In the genomic region with DNA sequence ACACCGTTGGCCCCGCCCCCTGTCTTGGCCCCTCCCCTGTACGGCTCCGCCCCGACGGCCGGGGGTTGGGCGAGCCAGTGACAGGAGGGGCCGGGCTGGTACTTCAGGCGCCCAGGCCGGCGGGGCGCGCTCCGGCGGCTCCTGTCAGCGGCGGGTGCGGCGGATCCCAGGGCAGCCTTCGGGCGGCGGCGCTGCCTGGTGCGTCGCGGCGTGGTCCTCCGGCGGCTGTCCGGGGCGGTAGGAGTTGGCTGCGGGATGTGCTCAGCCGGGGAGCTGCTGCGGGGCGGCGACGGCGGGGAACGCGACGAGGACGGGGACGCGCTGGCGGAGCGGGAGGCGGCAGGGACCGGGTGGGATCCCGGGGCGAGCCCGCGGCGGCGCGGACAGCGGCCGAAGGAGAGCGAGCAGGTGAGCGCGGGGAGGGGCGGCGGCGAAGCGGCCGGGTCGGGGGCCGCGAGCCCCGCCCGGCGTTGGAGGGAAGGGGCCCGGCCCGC, we compare ENCODE assay signal across 8 cellular contexts. TPM values are rescaled to one million over a fixed set of nuclear protein-coding genes. Genes with fewer than 3 reads are reported as not detected.
A peak's percentile ranks its signal among the peaks of the same experiment; 100 is the strongest.
DNase-seq lines count a peak whose midpoint lies in the region; ATAC-seq, FAIRE-seq and TF ChIP-seq lines count a peak whose summit lies in the region.

TSS of gene FAM241A (plus strand) at position 129 of the 494 bp plus-strand sequence. CDS start at position 256, 127 bp downstream.

- no peaks in the 10 kb centered on the region for H3K36me3 ChIP-seq in neutrophil

- FAIRE-seq in HTR-8/SVneo (lab: Jason Lieb, UNC), result peak; percentile 76

- peak within 1 kb of the TSS; percentile 71 to 83 for H3K4me3 ChIP-seq in neutrophil (ENCODE audit: low read depth in 1 of 2, low read length in 1 of 2)

- TF ChIP-seq CTCF in RWPE1 (conservative IDR thresholded peaks at IDR 0.05; ENCODE audit: low read depth) (no peak), foreskin keratinocyte (conservative IDR thresholded peaks at IDR 0.05) (no peak), neutrophil (IDR thresholded peaks at IDR 0.05) (no peak)

- POLR2A ChIA-PET in RWPE1 (lab: Yijun Ruan, JAX; ENCODE audit: low non-redundant PET), result no interaction called here

- H3K27ac ChIP-seq in RWPE1 (peak within 1 kb of the TSS; percentile 83), foreskin keratinocyte (peak within 1 kb of the TSS; percentile 67), neutrophil (peak within 1 kb of the TSS; percentile 82), temporal lobe (ENCODE audit: low read depth, low read length) (peak within 1 kb of the TSS; percentile 9)

- H3K4me1 ChIP-seq in foreskin keratinocyte (peaks cover 10% of the 10 kb centered on the region), neutrophil (ENCODE audit: control insufficient read depth in 1 of 2, insufficient read depth in 1 of 2, low read depth in 1 of 2, low read length in 1 of 2) (peaks cover 8 to 16% of the 10 kb centered on the region in 2 experiments)

- H3K27me3 ChIP-seq in foreskin keratinocyte (no peaks in the 10 kb centered on the region), neutrophil (no peaks in the 10 kb centered on the region)

- DNase-seq in DMS 273 treated with DMSO at 0.1 percent for 48 hours (lab: John Stamatoyannopoulos, UW) (peak; percentile 15), HTR-8/SVneo (ENCODE audit: insufficient read length, low spot score) (peak; percentile 81), RWPE1 (ENCODE audit: low spot score) (peak; percentile 96), activated gamma-delta T cell treated with Interleukin-2 at 50 U/mL for 16 hours (peak; percentile 86), foreskin keratinocyte (peak in 1 of 2 donors; percentile 58)

- no peaks in the 10 kb centered on the region for H3K9me3 ChIP-seq in neutrophil

- CTCF ChIA-PET in RWPE1 (lab: Yijun Ruan, JAX), result interaction anchor here (0.5 to 0.6 kb wide), 2 partner anchors 9 to 20 kb away, joined by 3 to 4 read pairs; no protein-coding TSS in a partner anchor

- peak; percentile 92 for ATAC-seq in GM21381 (IDR thresholded peaks at IDR 0.05; ENCODE audit: unreplicated experiment)
- peak; percentile 98 for ATAC-seq in foreskin keratinocyte

RNA-seq across cellular contexts. Expression of gene FAM241A, which starts in this region (rescaled TPM):
- 2.8 TPM in 2 replicates for total RNA-seq in foreskin keratinocyte
- 1.8 and 2.0 TPM in 2 replicates for polyA plus RNA-seq in foreskin keratinocyte
- 6.9 TPM for total RNA-seq in temporal lobe

Comparison
In these comparisons a context has a peak if more than half of its experiments do, and no peak if none do; other contexts are left out.
1. H3K27ac ChIP-seq: peak in every context shown above with its lines; median percentile 83 in RWPE1; 82 in neutrophil; 67 in foreskin keratinocyte; 9 in temporal lobe.